In the genomic region with DNA sequence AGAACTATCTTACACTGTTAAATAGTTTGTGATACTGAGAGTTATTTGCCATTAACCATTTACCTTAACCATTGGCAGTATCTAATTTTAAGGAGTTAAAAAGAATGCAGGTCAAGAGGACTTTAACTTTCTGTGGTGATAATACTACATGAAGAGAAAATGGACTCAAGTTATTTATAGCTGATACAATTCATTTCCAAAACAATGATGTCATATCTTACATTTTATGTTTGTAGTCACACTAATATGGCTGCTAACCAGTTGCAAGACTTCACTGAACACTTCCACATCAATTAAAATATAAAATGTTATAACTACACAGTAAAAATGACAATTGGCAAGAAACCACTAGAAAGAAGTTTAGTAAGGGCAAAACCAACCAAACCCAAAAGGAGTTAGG, we compare ENCODE assay signal across 20 cellular contexts.
DNase-seq lines count a peak whose midpoint lies in the region; ATAC-seq and TF ChIP-seq lines count a peak whose summit lies in the region.
"Had no signal": no experiment of that assay in that cellular context is flagged by ENCODE, and none has a peak within 500 bp of the region (broad histone marks: within the 10 kb centered on the region; RNA-seq: fewer than 3 reads in every experiment).

No MANE protein-coding gene starts in this region.

- intact Hi-C loops in left cardiac atrium (cut with DNase I): no loop called here

- H3K36me3 Mint-ChIP-seq in chondrocyte (ENCODE audit: low read depth): peaks cover 4% of the 10 kb centered on the region
- H3K36me3 Mint-ChIP-seq: CD4-positive, CD25-positive, alpha-beta regulatory T cell; CD8-positive, alpha-beta T cell had no signal

- H3K27ac ChIP-seq in cardiac muscle cell: peak overlapping the region; percentile 21
- H3K27ac ChIP-seq in HEK293 (ENCODE audit: extremely low read depth, low read depth, low read length): no peak overlapping the region
- H3K27ac ChIP-seq: 22Rv1, BLaER1, C4-2B had no signal

- peak overlapping the region; percentile 45 for H3K27ac Mint-ChIP-seq in chondrocyte (ENCODE audit: unreplicated experiment)
- H3K27ac Mint-ChIP-seq: B cell; CD8-positive, alpha-beta T cell had no signal

- peaks cover 19% of the 10 kb centered on the region for H3K4me1 ChIP-seq in cardiac muscle cell (ENCODE audit: low read depth)
- peaks cover 3% of the 10 kb centered on the region; the same call in 1 of the 2 replicates for H3K4me1 ChIP-seq in HEK293 (ENCODE audit: control insufficient read depth, insufficient read depth, low read length)
- H3K4me1 ChIP-seq: BLaER1, Caco-2, HAP-1 had no signal

- no peak overlapping the region for H3K4me3 Mint-ChIP-seq in chondrocyte (ENCODE audit: unreplicated experiment)
- H3K4me3 Mint-ChIP-seq: B cell; CD4-positive, CD25-positive, alpha-beta regulatory T cell; CD8-positive, alpha-beta T cell had no signal

- H3K27me3 ChIP-seq in cardiac muscle cell: no peaks in the 10 kb centered on the region
- H3K27me3 ChIP-seq: BLaER1 had no signal

- POLR2A ChIA-PET in HEK293 (lab: Yijun Ruan, JAX): no interaction called here

- TF ChIP-seq CTCF in cardiac muscle cell (IDR thresholded peaks at IDR 0.05; ENCODE audit: low read depth, low read length): no peak
- TF ChIP-seq CTCF in HEK293 (tag by site-specific recombination; IDR thresholded peaks at IDR 0.05): no peak
- no peak for TF ChIP-seq CTCF in chondrocyte (IDR thresholded peaks at IDR 0.05)

- CTCF ChIA-PET in HEK293 (lab: Yijun Ruan, JAX): no interaction called here

- no peaks in the 10 kb centered on the region for H3K9me3 ChIP-seq in cardiac muscle cell (ENCODE audit: low read depth)
- no peaks in the 10 kb centered on the region for H3K9me3 ChIP-seq in HEK293 (ENCODE audit: control insufficient read depth, insufficient read depth, low read depth, low read length)
- H3K9me3 ChIP-seq: BLaER1, Caco-2, HAP-1 had no signal

- H3K36me3 ChIP-seq in cardiac muscle cell (no peaks in the 10 kb centered on the region), HEK293 (ENCODE audit: control insufficient read depth in 2 of 2, insufficient read depth in 1 of 2, low read length in 2 of 2) (peaks cover 0 to 5% of the 10 kb centered on the region in 2 experiments; a peak in 2 of 3 replicates)
- H3K36me3 ChIP-seq: BLaER1, HAP-1 had no signal

- DNase-seq in cardiac muscle cell (ENCODE audit: low read depth in 1 of 2, low spot score in 1 of 2) (no peak), left cardiac atrium (no peak), chondrocyte (ENCODE audit: low spot score) (no peak), SKM-1 treated with dmso at 0.1 percent for 144 hours (lab: John Stamatoyannopoulos, UW; ENCODE audit: unreplicated experiment) (no peak)
- DNase-seq: Caco-2; CD4-positive, CD25-positive, alpha-beta regulatory T cell; CD8-positive, alpha-beta T cell; DMS153; DND-41; EL; GDM1; GOT3 had no signal

- peaks cover 25% of the 10 kb centered on the region for H3K4me1 Mint-ChIP-seq in chondrocyte (ENCODE audit: low read depth)
- H3K4me1 Mint-ChIP-seq: B cell; CD4-positive, CD25-positive, alpha-beta regulatory T cell had no signal

- H3K27me3 Mint-ChIP-seq in chondrocyte (ENCODE audit: low read depth): no peaks in the 10 kb centered on the region
- H3K27me3 Mint-ChIP-seq: B cell; CD4-positive, CD25-positive, alpha-beta regulatory T cell had no signal

- H3K4me3 ChIP-seq in cardiac muscle cell: no peak overlapping the region
- H3K4me3 ChIP-seq in HEK293 (ENCODE audit: low read depth, low read length): no peak overlapping the region
- H3K4me3 ChIP-seq: BLaER1, GM12878, HAP-1 had no signal

- ATAC-seq in left cardiac atrium: no peak
- ATAC-seq in HG02623 (IDR thresholded peaks at IDR 0.05; ENCODE audit: unreplicated experiment): no peak
- ATAC-seq: CD8-positive, alpha-beta T cell; GM12878 had no signal

- peaks cover 7% of the 10 kb centered on the region for H3K9me3 Mint-ChIP-seq in chondrocyte (ENCODE audit: low read depth)

TF ChIP-seq in HEK293, 187 proteins besides CTCF, POLR2A, EP300 and RAD21:
- TF ChIP-seq, protein P1, sequence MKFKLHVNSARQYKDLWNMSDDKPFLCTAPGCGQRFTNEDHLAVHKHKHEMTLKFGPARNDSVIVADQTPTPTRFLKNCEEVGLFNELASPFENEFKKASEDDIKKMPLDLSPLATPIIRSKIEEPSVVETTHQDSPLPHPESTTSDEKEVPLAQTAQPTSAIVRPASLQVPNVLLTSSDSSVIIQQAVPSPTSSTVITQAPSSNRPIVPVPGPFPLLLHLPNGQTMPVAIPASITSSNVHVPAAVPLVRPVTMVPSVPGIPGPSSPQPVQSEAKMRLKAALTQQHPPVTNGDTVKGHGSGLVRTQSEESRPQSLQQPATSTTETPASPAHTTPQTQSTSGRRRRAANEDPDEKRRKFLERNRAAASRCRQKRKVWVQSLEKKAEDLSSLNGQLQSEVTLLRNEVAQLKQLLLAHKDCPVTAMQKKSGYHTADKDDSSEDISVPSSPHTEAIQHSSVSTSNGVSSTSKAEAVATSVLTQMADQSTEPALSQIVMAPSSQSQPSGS (tag by site-specific recombination; IDR thresholded peaks at IDR 0.05; ENCODE audit: low read depth): peak; percentile 47; the same call in 1 of the 2 replicates
- TF ChIP-seq ZNF514 (tag by site-specific recombination; IDR thresholded peaks at IDR 0.05): no peak
TF ChIP-seq in HEK293: peak in this region for 1.
